ENCODE assay signal across 11 cellular contexts in the genomic region with DNA sequence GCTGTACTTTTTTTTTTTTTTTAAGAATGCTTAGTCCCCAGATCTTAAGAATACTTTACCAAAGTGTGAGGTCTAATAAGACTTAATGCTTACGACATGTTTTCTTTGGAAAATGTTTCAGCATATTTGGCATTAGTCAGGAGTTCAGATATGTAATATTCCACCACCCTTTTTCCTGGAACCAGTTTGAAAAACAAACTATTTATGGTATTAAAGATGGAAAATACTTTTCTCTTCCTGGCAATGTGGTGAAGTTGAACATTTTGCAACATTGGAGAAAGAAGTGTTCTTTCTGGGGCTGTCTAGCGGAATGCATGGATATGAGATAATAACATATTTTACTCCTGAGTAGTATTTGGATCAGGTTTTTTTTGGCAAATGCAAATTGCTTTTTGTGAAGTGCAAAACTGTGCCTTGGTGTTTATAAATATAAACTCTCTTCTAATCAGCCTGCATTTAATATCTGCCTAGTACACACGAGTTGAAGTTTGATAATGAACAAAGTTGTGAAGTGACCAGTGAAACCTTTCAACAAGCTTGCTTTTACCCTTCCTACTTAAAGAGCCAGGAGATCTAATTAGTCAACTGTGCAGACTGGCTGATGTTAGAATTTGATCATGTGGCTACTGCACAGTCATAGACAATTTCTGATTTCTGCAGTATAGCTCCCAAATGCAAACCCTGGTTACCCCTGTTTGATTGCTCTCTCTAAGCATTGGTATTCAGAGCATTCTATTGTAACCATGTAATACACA. TPM values are rescaled to one million over a fixed set of nuclear protein-coding genes. Genes with fewer than 3 reads are reported as not detected.
DNase-seq lines count a peak whose midpoint lies in the region; ATAC-seq, FAIRE-seq and TF ChIP-seq lines count a peak whose summit lies in the region.
"Had no signal": no experiment of that assay in that cellular context is flagged by ENCODE, and none has a peak within 500 bp of the region (broad histone marks: within the 10 kb centered on the region; RNA-seq: fewer than 3 reads in every experiment).

No MANE protein-coding gene starts in this region.

- H3K4me1 Mint-ChIP-seq in activated T-cell treated with anti-CD3 and anti-CD28 coated beads, Interleukin-2, amount 50 U/mL, for 72 hours (ENCODE audit: low read depth) = peaks cover 18% of the 10 kb centered on the region
- H3K4me1 Mint-ChIP-seq in mesothelial cell of epicardium = peaks cover 3% of the 10 kb centered on the region

- peak overlapping the region; percentile 65 for H3K27ac Mint-ChIP-seq in activated T-cell treated with anti-CD3 and anti-CD28 coated beads, Interleukin-2, amount 50 U/mL, for 72 hours
- peak overlapping the region; percentile 40 for H3K27ac Mint-ChIP-seq in mesothelial cell of epicardium

- peak overlapping the region; percentile 30 for H3K27ac ChIP-seq in urinary bladder (ENCODE audit: low read depth)
- H3K27ac ChIP-seq: WERI-Rb-1 had no signal

- ATAC-seq in activated T-cell treated with anti-CD3 and anti-CD28 coated beads, Interleukin-2, amount 50 U/mL, for 72 hours (replicated peaks in 1 of 2) = peak in 1 of 2 donors; percentile 59
- no peak for ATAC-seq in HG03039 (IDR thresholded peaks at IDR 0.05; ENCODE audit: unreplicated experiment)

- FAIRE-seq in urothelium cell line (lab: Jason Lieb, UNC) = no peak

- no peak overlapping the region for H3K4me3 ChIP-seq in cardiac fibroblast (replicated peaks in 1 of 2; ENCODE audit: low read depth in 2 of 2, low read length in 2 of 2)
- no peak overlapping the region for H3K4me3 ChIP-seq in urinary bladder (ENCODE audit: low read depth, low read length)

- 17% methylated on average over 3 of the region's 3 CpGs for WGBS in urinary bladder

- peaks cover 13 to 31% of the 10 kb centered on the region in 2 donors for H3K36me3 Mint-ChIP-seq in activated T-cell treated with anti-CD3 and anti-CD28 coated beads, Interleukin-2, amount 50 U/mL, for 72 hours (ENCODE audit: insufficient read depth in 2 of 2)
- peaks cover 11% of the 10 kb centered on the region for H3K36me3 Mint-ChIP-seq in mesothelial cell of epicardium

- H3K9me3 Mint-ChIP-seq in activated T-cell treated with anti-CD3 and anti-CD28 coated beads, Interleukin-2, amount 50 U/mL, for 72 hours = no peaks in the 10 kb centered on the region
- no peaks in the 10 kb centered on the region for H3K9me3 Mint-ChIP-seq in mesothelial cell of epicardium

- no peaks in the 10 kb centered on the region for H3K27me3 Mint-ChIP-seq in activated T-cell treated with anti-CD3 and anti-CD28 coated beads, Interleukin-2, amount 50 U/mL, for 72 hours (ENCODE audit: low read depth)
- H3K27me3 Mint-ChIP-seq in mesothelial cell of epicardium (ENCODE audit: low read depth) = no peaks in the 10 kb centered on the region

- H3K4me1 ChIP-seq in urinary bladder (ENCODE audit: insufficient read depth) = no peaks in the 10 kb centered on the region

- TF ChIP-seq CTCF in cardiac fibroblast (IDR thresholded peaks at IDR 0.05; ENCODE audit: low read depth, low read length) (no peak), mesothelial cell of epicardium (IDR thresholded peaks at IDR 0.05; ENCODE audit: unreplicated experiment) (no peak)

- peak overlapping the region in 1 of 2 donors; percentile 34 for H3K4me3 Mint-ChIP-seq in activated T-cell treated with anti-CD3 and anti-CD28 coated beads, Interleukin-2, amount 50 U/mL, for 72 hours
- no peak overlapping the region for H3K4me3 Mint-ChIP-seq in mesothelial cell of epicardium
- H3K4me3 Mint-ChIP-seq: CD14-positive monocyte had no signal

- H3K36me3 ChIP-seq in urinary bladder (ENCODE audit: insufficient read depth) = no peaks in the 10 kb centered on the region
- H3K36me3 ChIP-seq: WERI-Rb-1 had no signal

- no peak for DNase-seq in activated T-cell treated with anti-CD3 and anti-CD28 coated beads, Interleukin-2, amount 50 U/mL, for 72 hours
- no peak for DNase-seq in activated T-cell treated with anti-CD3 and anti-CD28 coated beads, Interleukin-2, amount 50 U/mL, for 1 hour
- peak; percentile 98 for DNase-seq in cardiac fibroblast (ENCODE audit: low read depth in 2 of 2)
- DNase-seq in mesothelial cell of epicardium (ENCODE audit: low spot score in 2 of 2, unreplicated experiment in 2 of 2) = no peak
- no peak for DNase-seq in mesenteric fat pad (ENCODE audit: low spot score)
- no peak for DNase-seq in urothelium cell line (ENCODE audit: low spot score)
- DNase-seq: NCI-H1092, WERI-Rb-1 had no signal

RNA-seq across cellular contexts. Expression of a gene that starts 20.9 kb away (rescaled TPM):
- 10 to 100 TPM; 27.0 to 41.1 TPM for total RNA-seq in activated T-cell treated with anti-CD3 and anti-CD28 coated beads, Interleukin-2, amount 50 U/mL, for 72 hours
- total RNA-seq in mesothelial cell of epicardium (25.0 to 29.0 TPM (median 25.3 TPM) in 3 replicates), urinary bladder (16.5 TPM), mesenteric fat pad (99.7 TPM)
- polyA plus RNA-seq in urinary bladder = 19.6 TPM

Comparison
In these comparisons a context has a peak if more than half of its experiments do, and no peak if none do; other contexts are left out.
1. DNase-seq: peak in cardiac fibroblast (2 of 2); none in activated T-cell treated with anti-CD3 and anti-CD28 coated beads, Interleukin-2, amount 50 U/mL, for 72 hours (0 of 2), activated T-cell treated with anti-CD3 and anti-CD28 coated beads, Interleukin-2, amount 50 U/mL, for 1 hour (single experiment), mesothelial cell of epicardium (0 of 2), mesenteric fat pad (single experiment) and urothelium cell line (single experiment).